In the genomic region with DNA sequence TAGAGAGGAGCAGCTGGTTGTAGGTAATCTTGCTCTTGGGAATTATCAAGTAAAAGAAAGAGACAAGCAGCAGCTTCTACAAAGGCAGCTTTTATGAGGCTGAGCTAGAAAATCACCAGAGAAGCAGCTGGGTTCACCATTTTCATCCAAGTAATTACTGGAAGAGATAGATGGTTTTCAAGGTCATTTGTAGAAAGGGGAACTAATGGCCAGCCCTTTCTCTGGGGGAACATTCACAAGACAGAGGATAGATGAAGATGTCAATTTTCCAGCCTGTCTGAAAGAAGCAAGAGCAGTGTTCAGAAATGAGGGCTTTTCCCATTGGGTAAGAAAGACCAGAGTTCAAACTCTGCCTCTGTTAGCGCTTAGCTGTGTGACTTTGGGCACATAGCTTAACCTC, we compare ENCODE assay signal across 14 cellular contexts.
DNase-seq lines count a peak whose midpoint lies in the region.
"Had no signal": no experiment of that assay in that cellular context is flagged by ENCODE, and none has a peak within 500 bp of the region (broad histone marks: within the 10 kb centered on the region; RNA-seq: fewer than 3 reads in every experiment).

No MANE protein-coding gene starts in this region.

- intact Hi-C loops in cardiac septum (cut with DNase I) = no loop called here

- DNase-seq in NCI-H82 (lab: John Stamatoyannopoulos, UW) (peak; percentile 16), NCI-H82 treated with DMSO at 0.1 percent for 48 hours (lab: John Stamatoyannopoulos, UW; ENCODE audit: unreplicated experiment) (no peak), NCI-H2171 treated with DMSO at 0.1 percent for 48 hours (lab: John Stamatoyannopoulos, UW) (peak; percentile 78), NCI-H69 (lab: John Stamatoyannopoulos, UW) (peak; percentile 12), retina (peak; percentile 34), C1 segment of cervical spinal cord (lab: John Stamatoyannopoulos, UW) (no peak), cardiac septum (ENCODE audit: low spot score) (no peak)
- DNase-seq in stimulated activated CD4-positive, alpha-beta T cell treated with anti-CD3 and anti-CD28 coated beads, Interleukin-4, amount 100 ng/mL, for 1 hour = no peak
- DNase-seq: 8988T; AML-193; CD4-positive, CD25-positive, alpha-beta regulatory T cell; GDM1; HCEC 1CT; HFFc6 had no signal

Comparison
In these comparisons a context has a peak if more than half of its experiments do, and no peak if none do; other contexts are left out.
1. DNase-seq: peak in NCI-H82 (single experiment), NCI-H2171 treated with DMSO at 0.1 percent for 48 hours (single experiment), NCI-H69 (single experiment) and retina (single experiment); none in NCI-H82 treated with DMSO at 0.1 percent for 48 hours (single experiment), C1 segment of cervical spinal cord (0 of 14), stimulated activated CD4-positive, alpha-beta T cell treated with anti-CD3 and anti-CD28 coated beads, Interleukin-4, amount 100 ng/mL, for 1 hour (single experiment) and cardiac septum (single experiment).